ENCODE assay signal across 1 cellular context in genomic region chr16:86827521-86827920, GRCh38.
TF ChIP-seq lines count a peak whose summit lies in the region.

No MANE protein-coding gene starts in this region.

TF ChIP-seq in GM23338, 12 proteins besides CTCF, POLR2A, EP300 and RAD21 (continued from another document):
- TF ChIP-seq REST (IDR thresholded peaks at IDR 0.05; ENCODE audit: unreplicated experiment), result no peak
- TF ChIP-seq ZNF331 (CRISPR knock-in tag; IDR thresholded peaks at IDR 0.05; ENCODE audit: low read depth), result no peak
- no peak for TF ChIP-seq NANOG (IDR thresholded peaks at IDR 0.05; ENCODE audit: borderline replicate concordance)
- no peak for TF ChIP-seq ZNF114 (CRISPR knock-in tag; IDR thresholded peaks at IDR 0.05)
